Comparison of ENCODE assay signal across 21 cellular contexts in genomic region chr16:10947211-10947787, GRCh38. TPM values are rescaled to one million over a fixed set of nuclear protein-coding genes. Genes with fewer than 3 reads are reported as not detected.
A peak's percentile ranks its signal among the peaks of the same experiment; 100 is the strongest.
DNase-seq lines count a peak whose midpoint lies in the region; ATAC-seq and TF ChIP-seq lines count a peak whose summit lies in the region.
"Had no signal": no experiment of that assay in that cellular context is flagged by ENCODE, and none has a peak within 500 bp of the region (broad histone marks: within the 10 kb centered on the region; RNA-seq: fewer than 3 reads in every experiment).

No MANE protein-coding gene starts in this region.

- WGBS in endodermal cell (ENCODE audit: insufficient coverage in 1 of 2, insufficient read length in 1 of 2), 2 experiments: 84 to 93% methylated on average over 7 to 10 of the region's 10 CpGs
- no CpG with 5 or more reads among the region's 10 CpGs for WGBS in trophoblast cell (ENCODE audit: extremely low coverage, insufficient coverage, insufficient read length)

- H3K4me3 ChIP-seq in endodermal cell (ENCODE audit: low read length) (peak overlapping the region; percentile 50), trophoblast cell (ENCODE audit: low read depth, low read length) (no peak overlapping the region), MG63 (no peak overlapping the region)
- H3K4me3 ChIP-seq: heart right ventricle, right atrium auricular region, uterus had no signal

- ATAC-seq in T-helper 17 cell: no peak
- ATAC-seq: activated CD8-positive, alpha-beta T cell treated with anti-CD3 and anti-CD28 coated beads, Interleukin-2, amount 10 ng/mL, durations not matched to agents 7 days and 5 days; heart right ventricle had no signal

- H3K36me3 Mint-ChIP-seq in Calu3 (ENCODE audit: insufficient read depth, unreplicated experiment): peaks cover 19% of the 10 kb centered on the region
- H3K36me3 Mint-ChIP-seq in T-helper 17 cell (ENCODE audit: low read depth): no peaks in the 10 kb centered on the region
- no peaks in the 10 kb centered on the region for H3K36me3 Mint-ChIP-seq in endodermal cell (ENCODE audit: low read depth)

- no peak overlapping the region for H2AFZ ChIP-seq in trophoblast cell (ENCODE audit: insufficient read depth, low read length, poor library complexity)

- H3K9me3 ChIP-seq in T-helper 17 cell (ENCODE audit: control insufficient read depth, low read length, poor library complexity, severe bottlenecking): no peaks in the 10 kb centered on the region
- no peaks in the 10 kb centered on the region for H3K9me3 ChIP-seq in endodermal cell (ENCODE audit: control insufficient read depth, low read length)
- no peaks in the 10 kb centered on the region for H3K9me3 ChIP-seq in trophoblast cell (ENCODE audit: insufficient read depth, low read depth, low read length)
- no peaks in the 10 kb centered on the region for H3K9me3 ChIP-seq in MG63
- H3K9me3 ChIP-seq: heart right ventricle, right atrium auricular region, uterus had no signal

- H2BK12ac ChIP-seq in trophoblast cell (ENCODE audit: low read length): no peak overlapping the region

- H3K27ac Mint-ChIP-seq in Calu3 (ENCODE audit: unreplicated experiment) (peak overlapping the region; percentile 38), T-helper 17 cell (peak overlapping the region; percentile 86), endodermal cell (peak overlapping the region; percentile 62)
- H3K27ac Mint-ChIP-seq: activated CD8-positive, alpha-beta T cell treated with anti-CD3 and anti-CD28 coated beads, Interleukin-2, amount 10 ng/mL, durations not matched to agents 7 days and 5 days; activated naive CD4-positive, alpha-beta T cell treated with anti-CD3 and anti-CD28 coated beads for 36 hours had no signal

- no peaks in the 10 kb centered on the region for H3K27me3 Mint-ChIP-seq in Calu3 (ENCODE audit: unreplicated experiment)
- H3K27me3 Mint-ChIP-seq in T-helper 17 cell: no peaks in the 10 kb centered on the region
- no peaks in the 10 kb centered on the region for H3K27me3 Mint-ChIP-seq in endodermal cell (ENCODE audit: insufficient read depth)

- H3K4me2 ChIP-seq in trophoblast cell (ENCODE audit: low read length): no peak overlapping the region

- H3K79me1 ChIP-seq in trophoblast cell (ENCODE audit: low read length): peaks cover 2% of the 10 kb centered on the region

- H4K12ac ChIP-seq in trophoblast cell (ENCODE audit: low read depth, low read length): no peak overlapping the region

- TF ChIP-seq CTCF in Calu3 (IDR thresholded peaks at IDR 0.05; ENCODE audit: unreplicated experiment) (no peak), endodermal cell (conservative IDR thresholded peaks at IDR 0.05) (no peak)

- H2AK5ac ChIP-seq in trophoblast cell (ENCODE audit: low read length): no peak overlapping the region

- no peak overlapping the region for H3K4me3 Mint-ChIP-seq in Calu3 (ENCODE audit: low read depth, unreplicated experiment)
- no peak overlapping the region for H3K4me3 Mint-ChIP-seq in T-helper 17 cell
- H3K4me3 Mint-ChIP-seq in endodermal cell: peak overlapping the region; percentile 80
- H3K4me3 Mint-ChIP-seq: activated CD8-positive, alpha-beta T cell treated with anti-CD3 and anti-CD28 coated beads, Interleukin-2, amount 10 ng/mL, durations not matched to agents 7 days and 5 days; activated naive CD4-positive, alpha-beta T cell treated with anti-CD3 and anti-CD28 coated beads for 36 hours; CD14-positive monocyte had no signal

- BruUV-seq in Calu3 (replicated peaks; lab: Mats Ljungman, UMichigan): no TSS peak

- H2BK120ac ChIP-seq in trophoblast cell (ENCODE audit: insufficient read depth, low read length, poor library complexity): no peak overlapping the region

- peaks cover 4% of the 10 kb centered on the region for H3K79me2 ChIP-seq in trophoblast cell (ENCODE audit: control insufficient read depth, insufficient read depth, low read length, poor library complexity)

- no peak overlapping the region for H3K23ac ChIP-seq in trophoblast cell (ENCODE audit: low read length)

- H4K8ac ChIP-seq in trophoblast cell (ENCODE audit: low read depth, low read length): no peak overlapping the region

- no peak for DNase-seq in Calu3
- DNase-seq in T-helper 17 cell: no peak
- DNase-seq in endodermal cell: peak; percentile 60
- no peak for DNase-seq in trophoblast cell
- DNase-seq in MG63: no peak
- no peak for DNase-seq in NCI-H345 (lab: John Stamatoyannopoulos, UW)
- no peak for DNase-seq in EL
- no peak for DNase-seq in NCI-H1930 (lab: John Stamatoyannopoulos, UW)
- DNase-seq: activated CD4-positive, alpha-beta T cell treated with anti-CD3 and anti-CD28 coated beads for 1 hour; activated CD8-positive, alpha-beta T cell treated with anti-CD3 and anti-CD28 coated beads, Interleukin-2, amount 10 ng/mL, durations not matched to agents 7 days and 5 days; activated naive CD4-positive, alpha-beta T cell treated with anti-CD3 and anti-CD28 coated beads for 36 hours; activated T-cell treated with anti-CD3 and anti-CD28 coated beads, Interleukin-2, amount 50 U/mL, for 1 hour; central memory CD4-positive, alpha-beta T cell; dorsolateral prefrontal cortex; heart right ventricle; KBM-7; NCI-H1694 treated with DMSO at 0.1 percent for 48 hours; uterus had no signal

- no peak overlapping the region for H3K27ac ChIP-seq in endodermal cell (ENCODE audit: low read depth, low read length)
- no peak overlapping the region for H3K27ac ChIP-seq in trophoblast cell (ENCODE audit: low read depth, low read length)
- H3K27ac ChIP-seq: epithelial cell of prostate, heart right ventricle, right atrium auricular region, uterus had no signal

- H3K36me3 ChIP-seq in endodermal cell (ENCODE audit: control insufficient read depth, insufficient read depth, low read length) (no peaks in the 10 kb centered on the region), trophoblast cell (ENCODE audit: control insufficient read depth in 1 of 2, insufficient read depth in 2 of 2, low read length in 2 of 2) (no peaks in the 10 kb centered on the region), MG63 (no peaks in the 10 kb centered on the region)
- H3K36me3 ChIP-seq: heart right ventricle, right atrium auricular region, uterus had no signal

- no peak overlapping the region for H3K18ac ChIP-seq in trophoblast cell (ENCODE audit: low read length)

- CTCF ChIA-PET in Calu3 (lab: Charles Lee): no interaction called here

- H3K9ac ChIP-seq in endodermal cell (ENCODE audit: extremely low read depth, low read length, poor library complexity, severe bottlenecking) (no peak overlapping the region), trophoblast cell (ENCODE audit: low read length) (no peak overlapping the region)

- H3K4ac ChIP-seq in trophoblast cell (ENCODE audit: low read depth, low read length): peak overlapping the region; percentile 19

- no peak overlapping the region for H3K14ac ChIP-seq in trophoblast cell (ENCODE audit: low read length)

- intact Hi-C loops in Calu3 (cut with micrococcal nuclease; ENCODE audit: unreplicated experiment): no loop called here

- peaks cover 41% of the 10 kb centered on the region for H3K4me1 ChIP-seq in endodermal cell (ENCODE audit: control insufficient read depth, insufficient read depth, low read length)
- H3K4me1 ChIP-seq in trophoblast cell (ENCODE audit: control insufficient read depth in 1 of 2, insufficient read depth in 2 of 2, low read length in 2 of 2): peaks cover 21 to 26% of the 10 kb centered on the region in 2 experiments

- H4K91ac ChIP-seq in trophoblast cell (ENCODE audit: low read depth, low read length): no peak overlapping the region

- H3K9me3 Mint-ChIP-seq in Calu3 (ENCODE audit: low read depth, unreplicated experiment): no peaks in the 10 kb centered on the region
- no peaks in the 10 kb centered on the region for H3K9me3 Mint-ChIP-seq in endodermal cell
- H3K9me3 Mint-ChIP-seq: activated naive CD4-positive, alpha-beta T cell treated with anti-CD3 and anti-CD28 coated beads for 36 hours; CD14-positive monocyte had no signal

- peaks cover 61% of the 10 kb centered on the region for H3K4me1 Mint-ChIP-seq in Calu3 (ENCODE audit: low read depth, unreplicated experiment)
- peaks cover 39% of the 10 kb centered on the region for H3K4me1 Mint-ChIP-seq in T-helper 17 cell
- peaks cover 67% of the 10 kb centered on the region for H3K4me1 Mint-ChIP-seq in endodermal cell

- no peak overlapping the region for H2BK5ac ChIP-seq in trophoblast cell (ENCODE audit: low read depth, low read length, poor library complexity)

- H3K27me3 ChIP-seq in endodermal cell (ENCODE audit: control insufficient read depth, insufficient read depth, low read length, poor library complexity, severe bottlenecking): no peaks in the 10 kb centered on the region
- no peaks in the 10 kb centered on the region for H3K27me3 ChIP-seq in trophoblast cell (ENCODE audit: insufficient read depth, low read length)
- H3K27me3 ChIP-seq in MG63: no peaks in the 10 kb centered on the region
- H3K27me3 ChIP-seq: dorsolateral prefrontal cortex, heart right ventricle, right atrium auricular region, uterus had no signal

RNA-seq across cellular contexts. Expression of gene CLEC16A, which starts 2.9 kb away (rescaled TPM):
- total RNA-seq in Calu3 (2022): 33.0 and 37.5 TPM in 2 replicates
- total RNA-seq in T-helper 17 cell: 10 to 100 TPM; 31.1 to 32.0 TPM
- total RNA-seq in endodermal cell: 10 to 100 TPM; 19.5 to 28.3 TPM
- 15.6 TPM for polyA plus RNA-seq in endodermal cell (2013, experiment 1 of 2)
- polyA plus RNA-seq in endodermal cell (2013, experiment 2 of 2): 15.2 TPM
- polyA plus RNA-seq in trophoblast cell (2013): 12.0 and 12.1 TPM in 2 replicates
- total RNA-seq in MG63 (2014; rRNA removed; shearing (Covaris generic); ENCODE audit: low replicate concordance): 6.2 and 11.5 TPM in 2 replicates

RNA-seq across cellular contexts. Expression of gene DEXI, which starts 5.0 kb away (rescaled TPM):
- total RNA-seq in Calu3 (2022): 32.3 and 40.3 TPM in 2 replicates
- 10 to 100 TPM; 14.2 to 15.1 TPM for total RNA-seq in T-helper 17 cell
- total RNA-seq in endodermal cell: 10 to 100 TPM; 31.5 to 32.0 TPM
- 33.2 TPM for polyA plus RNA-seq in endodermal cell (2013, experiment 1 of 2)
- 31.2 TPM for polyA plus RNA-seq in endodermal cell (2013, experiment 2 of 2)
- 20.5 and 21.3 TPM in 2 replicates for polyA plus RNA-seq in trophoblast cell (2013)
- total RNA-seq in MG63 (2014; rRNA removed; shearing (Covaris generic); ENCODE audit: low replicate concordance): 64.1 and 87.2 TPM in 2 replicates
